In the genomic region with DNA sequence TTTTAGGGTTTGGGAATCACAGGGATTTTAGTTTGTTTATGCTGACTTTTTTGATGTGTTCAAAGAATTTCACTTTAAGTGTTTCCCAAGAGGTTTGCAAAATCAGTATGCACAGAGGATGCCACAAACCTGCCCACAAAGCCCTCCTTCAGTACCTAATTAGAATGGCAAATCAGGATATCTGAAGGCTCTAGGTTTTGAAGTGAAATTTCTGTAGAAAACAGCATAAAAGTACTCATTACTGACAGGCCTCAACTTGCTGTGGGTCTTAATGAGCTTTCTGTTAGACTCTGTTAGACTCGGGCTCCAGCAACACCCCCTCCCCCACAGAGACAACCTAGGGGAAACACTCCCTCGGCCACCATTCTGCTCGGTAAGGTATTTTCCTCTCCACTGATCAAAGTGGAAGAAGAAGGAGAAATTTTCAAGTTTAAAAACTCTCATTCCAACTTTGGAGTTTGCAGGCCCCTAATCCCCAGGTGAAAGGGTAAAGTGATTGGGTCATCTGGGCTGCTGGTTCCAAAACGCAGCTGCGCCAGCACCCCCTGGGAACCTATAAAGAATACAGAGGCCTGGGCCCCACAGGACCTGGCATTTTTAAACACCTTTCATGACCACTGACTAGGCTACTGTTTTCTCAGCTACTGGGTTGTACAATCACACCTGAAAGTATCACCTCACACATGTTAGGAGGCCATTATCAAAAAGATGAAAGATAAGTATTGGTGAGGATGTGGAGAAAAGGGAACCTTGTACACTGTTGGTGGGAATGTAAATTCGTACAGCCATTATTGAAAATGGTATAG, we compare ENCODE assay signal across 10 cellular contexts.
A peak's percentile ranks its signal among the peaks of the same experiment; 100 is the strongest.
DNase-seq lines count a peak whose midpoint lies in the region; ATAC-seq and TF ChIP-seq lines count a peak whose summit lies in the region.
"Had no signal": no experiment of that assay in that cellular context is flagged by ENCODE, and none has a peak within 500 bp of the region (broad histone marks: within the 10 kb centered on the region; RNA-seq: fewer than 3 reads in every experiment).

No MANE protein-coding gene starts in this region.

- H3K36me3 Mint-ChIP-seq in mesothelial cell of epicardium = no peaks in the 10 kb centered on the region

- no peak overlapping the region for H3K4me3 ChIP-seq in left lung
- H3K4me3 ChIP-seq: lung had no signal

- ATAC-seq in GM18867 (IDR thresholded peaks at IDR 0.05; ENCODE audit: unreplicated experiment) = peak; percentile 80
- ATAC-seq in GM21723 (IDR thresholded peaks at IDR 0.05; ENCODE audit: unreplicated experiment) = peak; percentile 76
- ATAC-seq in HG03520 (IDR thresholded peaks at IDR 0.05; ENCODE audit: unreplicated experiment) = peak; percentile 47
- ATAC-seq in left lung = peak; percentile 7
- ATAC-seq in left ventricle myocardium superior = no peak

- TF ChIP-seq CTCF in left lung (IDR thresholded peaks at IDR 0.05) = no peak
- no peak for TF ChIP-seq CTCF in mesothelial cell of epicardium (IDR thresholded peaks at IDR 0.05; ENCODE audit: unreplicated experiment)

- H3K4me1 Mint-ChIP-seq in mesothelial cell of epicardium = peaks cover 3% of the 10 kb centered on the region

- no peaks in the 10 kb centered on the region for H3K36me3 ChIP-seq in left lung

- no peaks in the 10 kb centered on the region for H3K4me1 ChIP-seq in left lung

- no peaks in the 10 kb centered on the region for H3K9me3 Mint-ChIP-seq in mesothelial cell of epicardium
- H3K9me3 Mint-ChIP-seq: activated T-cell treated with anti-CD3 and anti-CD28 coated beads, Interleukin-2, amount 50 U/mL, for 4 hours had no signal

- H3K4me3 Mint-ChIP-seq in mesothelial cell of epicardium = no peak overlapping the region
- H3K4me3 Mint-ChIP-seq: activated T-cell treated with anti-CD3 and anti-CD28 coated beads, Interleukin-2, amount 50 U/mL, for 4 hours had no signal

- intact Hi-C loops in left lung (cut with DNase I) = loop anchor here in 1 of 2 donors (5.0 kb wide), 1 partner anchor 116 kb away; no protein-coding TSS in a partner anchor
- intact Hi-C loops in left ventricle myocardium superior (cut with micrococcal nuclease) = loop anchor here (5.0 kb wide), 1 partner anchor 116 kb away; no protein-coding TSS in a partner anchor

- DNase-seq in left lung (no peak), hepatic stellate cell (ENCODE audit: low spot score) (no peak), mesothelial cell of epicardium (ENCODE audit: low spot score in 2 of 2, unreplicated experiment in 2 of 2) (no peak), left ventricle myocardium superior (no peak), dermis blood vessel endothelial cell (no peak)
- DNase-seq: activated T-cell treated with anti-CD3 and anti-CD28 coated beads, Interleukin-2, amount 50 U/mL, for 4 hours had no signal

- no peak overlapping the region for H3K27ac Mint-ChIP-seq in mesothelial cell of epicardium

- no peak overlapping the region for H3K27ac ChIP-seq in left lung

- H3K9me3 ChIP-seq in left lung = no peaks in the 10 kb centered on the region

- H3K27me3 ChIP-seq in left lung = no peaks in the 10 kb centered on the region

- peaks cover 5% of the 10 kb centered on the region for H3K27me3 Mint-ChIP-seq in mesothelial cell of epicardium (ENCODE audit: low read depth)
